25 cellular contexts compared by ENCODE assay signal in genomic region chr6:133326584-133326983, GRCh38.
DNase-seq lines count a peak whose midpoint lies in the region; ATAC-seq, FAIRE-seq and TF ChIP-seq lines count a peak whose summit lies in the region.
"Had no signal": no experiment of that assay in that cellular context is flagged by ENCODE, and none has a peak within 500 bp of the region (broad histone marks: within the 10 kb centered on the region; RNA-seq: fewer than 3 reads in every experiment).

No MANE protein-coding gene starts in this region.

- intact Hi-C loops in kidney (cut with DNase I): no loop called here

- ATAC-seq in GM18873 (IDR thresholded peaks at IDR 0.05; ENCODE audit: low FRiP score, unreplicated experiment) (no peak), HG03280 (IDR thresholded peaks at IDR 0.05; ENCODE audit: unreplicated experiment) (no peak)
- ATAC-seq: left lobe of liver, natural killer cell, Panc1 had no signal

- H3K9me3 ChIP-seq in HEK293 (ENCODE audit: control insufficient read depth, insufficient read depth, low read depth, low read length) (no peaks in the 10 kb centered on the region), kidney (ENCODE audit: control insufficient read depth in 1 of 2, low read length in 2 of 2) (no peaks in the 10 kb centered on the region)
- H3K9me3 ChIP-seq: heart right ventricle, SK-N-SH, upper lobe of left lung had no signal

- no peak overlapping the region for H3K9ac ChIP-seq in kidney (ENCODE audit: low read length in 2 of 2)
- H3K9ac ChIP-seq: parathyroid adenoma, SK-N-SH had no signal

- CTCF ChIA-PET in HEK293 (lab: Yijun Ruan, JAX): interaction anchor here (0.6 kb wide), 1 partner anchor 182 kb away, joined by 4 read pairs; no protein-coding TSS in a partner anchor

- H3K36me3 ChIP-seq in HEK293 (ENCODE audit: control insufficient read depth in 2 of 2, insufficient read depth in 1 of 2, low read length in 2 of 2) (no peaks in the 10 kb centered on the region), kidney (ENCODE audit: control insufficient read depth in 1 of 2, insufficient read depth in 2 of 2, low read length in 2 of 2) (no peaks in the 10 kb centered on the region)
- H3K36me3 ChIP-seq: cardiac muscle cell, heart right ventricle, upper lobe of left lung had no signal

- DNase-seq in NCI-H2107 (lab: John Stamatoyannopoulos, UW) (peak; percentile 13), NCI-H2107 treated with DMSO at 0.1 percent for 48 hours (lab: John Stamatoyannopoulos, UW; ENCODE audit: unreplicated experiment) (no peak), NCI-H524 (lab: John Stamatoyannopoulos, UW) (peak; percentile 49 to 76), kidney (peak; percentile 33)
- DNase-seq: activated CD4-positive, alpha-beta T cell treated with anti-CD3 and anti-CD28 coated beads for 4 hours; activated naive CD4-positive, alpha-beta T cell treated with anti-CD3 and anti-CD28 coated beads, Interleukin-2, amount 50 U/mL, for 16 hours; dermis blood vessel endothelial cell; GDM1; H9; heart right ventricle; natural killer cell; NCI-H2227 treated with DMSO at 0.1 percent for 48 hours; SK-N-SH; stimulated activated CD4-positive, alpha-beta T cell treated with anti-CD3 and anti-CD28 coated beads, Interleukin-15, amount 100 ng/mL, for 24 hours; T-helper 2 cell; upper lobe of left lung had no signal

- H3K27ac ChIP-seq in HEK293 (ENCODE audit: extremely low read depth, low read depth, low read length) (no peak overlapping the region), kidney (ENCODE audit: low read depth in 2 of 2, low read length in 2 of 2) (no peak overlapping the region)
- H3K27ac ChIP-seq: cardiac muscle cell, heart right ventricle, parathyroid adenoma, upper lobe of left lung had no signal

- H3K4me1 ChIP-seq in HEK293 (ENCODE audit: control insufficient read depth, insufficient read depth, low read length): peaks cover 38% of the 10 kb centered on the region
- H3K4me1 ChIP-seq in kidney (ENCODE audit: control insufficient read depth in 1 of 2, insufficient read depth in 1 of 2, low read depth in 1 of 2, low read length in 2 of 2): no peaks in the 10 kb centered on the region
- H3K4me1 ChIP-seq: parathyroid adenoma, upper lobe of left lung had no signal

- TF ChIP-seq CTCF in HEK293 (tag by site-specific recombination; IDR thresholded peaks at IDR 0.05) (no peak), kidney (IDR thresholded peaks at IDR 0.05; ENCODE audit: borderline replicate concordance, extremely low read depth, insufficient read depth) (no peak)

- FAIRE-seq in kidney (lab: Jason Lieb, UNC): no peak
- FAIRE-seq: D721Med, endothelial cell of umbilical vein had no signal

- H3K4me3 ChIP-seq in HEK293 (ENCODE audit: low read depth, low read length) (no peak overlapping the region), kidney (ENCODE audit: low read length in 2 of 2) (no peak overlapping the region)
- H3K4me3 ChIP-seq: cardiac muscle cell, heart right ventricle, upper lobe of left lung had no signal

- POLR2A ChIA-PET in HEK293 (lab: Yijun Ruan, JAX): no interaction called here

TF ChIP-seq in HEK293, 187 proteins besides CTCF, POLR2A, EP300 and RAD21 (continues in another document):
- peak; percentile 29; the same call in 1 of the 2 replicates for TF ChIP-seq PBX3 (CRISPR knock-in tag; IDR thresholded peaks at IDR 0.05)
- peak; percentile 66; the same call in 1 of the 2 replicates for TF ChIP-seq INSM2 (tag by site-specific recombination; IDR thresholded peaks at IDR 0.05)
- TF ChIP-seq ZNF707 (tag by site-specific recombination; IDR thresholded peaks at IDR 0.05): no peak
- TF ChIP-seq REST (tag by site-specific recombination; IDR thresholded peaks at IDR 0.05): peak; percentile 33; the same call in 1 of the 2 replicates
- no peak for TF ChIP-seq PRDM6 (tag by site-specific recombination; IDR thresholded peaks at IDR 0.05)
- no peak for TF ChIP-seq ZNF398 (tag by site-specific recombination; IDR thresholded peaks at IDR 0.05)
- no peak for TF ChIP-seq ZNF26 (tag by site-specific recombination; IDR thresholded peaks at IDR 0.05)
- no peak for TF ChIP-seq ZNF776 (tag by site-specific recombination; IDR thresholded peaks at IDR 0.05; ENCODE audit: borderline replicate concordance)
